Comparison of ENCODE assay signal across 1 cellular context in genomic region chr16:11241480-11242204, GRCh38.
TF ChIP-seq lines count a peak whose summit lies in the region.

No MANE protein-coding gene starts in this region.

TF ChIP-seq in K562, 482 proteins besides CTCF, POLR2A, EP300 and RAD21:
- TF ChIP-seq ATF1 (CRISPR knock-in tag; IDR thresholded peaks at IDR 0.05) (no peak), ATF1 (tag; IDR thresholded peaks at IDR 0.05) (no peak), KDM1A (IDR thresholded peaks at IDR 0.05) (peak in 1 of 2 experiments; percentile 14; a peak in 1 of 4 replicates), THRB (CRISPR knock-in tag; conservative IDR thresholded peaks at IDR 0.05) (0 out of 2 replicates have a peak, but pooled peaks have one; percentile 22)
- TF ChIP-seq, protein P1, sequence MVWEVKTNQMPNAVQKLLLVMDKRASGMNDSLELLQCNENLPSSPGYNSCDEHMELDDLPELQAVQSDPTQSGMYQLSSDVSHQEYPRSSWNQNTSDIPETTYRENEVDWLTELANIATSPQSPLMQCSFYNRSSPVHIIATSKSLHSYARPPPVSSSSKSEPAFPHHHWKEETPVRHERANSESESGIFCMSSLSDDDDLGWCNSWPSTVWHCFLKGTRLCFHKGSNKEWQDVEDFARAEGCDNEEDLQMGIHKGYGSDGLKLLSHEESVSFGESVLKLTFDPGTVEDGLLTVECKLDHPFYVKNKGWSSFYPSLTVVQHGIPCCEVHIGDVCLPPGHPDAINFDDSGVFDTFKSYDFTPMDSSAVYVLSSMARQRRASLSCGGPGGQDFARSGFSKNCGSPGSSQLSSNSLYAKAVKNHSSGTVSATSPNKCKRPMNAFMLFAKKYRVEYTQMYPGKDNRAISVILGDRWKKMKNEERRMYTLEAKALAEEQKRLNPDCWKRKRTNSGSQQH (CRISPR knock-in tag; IDR thresholded peaks at IDR 0.05) = peak; percentile 17; the same call in 1 of the 2 replicates
